1 cellular context compared by ENCODE assay signal in the genomic region with DNA sequence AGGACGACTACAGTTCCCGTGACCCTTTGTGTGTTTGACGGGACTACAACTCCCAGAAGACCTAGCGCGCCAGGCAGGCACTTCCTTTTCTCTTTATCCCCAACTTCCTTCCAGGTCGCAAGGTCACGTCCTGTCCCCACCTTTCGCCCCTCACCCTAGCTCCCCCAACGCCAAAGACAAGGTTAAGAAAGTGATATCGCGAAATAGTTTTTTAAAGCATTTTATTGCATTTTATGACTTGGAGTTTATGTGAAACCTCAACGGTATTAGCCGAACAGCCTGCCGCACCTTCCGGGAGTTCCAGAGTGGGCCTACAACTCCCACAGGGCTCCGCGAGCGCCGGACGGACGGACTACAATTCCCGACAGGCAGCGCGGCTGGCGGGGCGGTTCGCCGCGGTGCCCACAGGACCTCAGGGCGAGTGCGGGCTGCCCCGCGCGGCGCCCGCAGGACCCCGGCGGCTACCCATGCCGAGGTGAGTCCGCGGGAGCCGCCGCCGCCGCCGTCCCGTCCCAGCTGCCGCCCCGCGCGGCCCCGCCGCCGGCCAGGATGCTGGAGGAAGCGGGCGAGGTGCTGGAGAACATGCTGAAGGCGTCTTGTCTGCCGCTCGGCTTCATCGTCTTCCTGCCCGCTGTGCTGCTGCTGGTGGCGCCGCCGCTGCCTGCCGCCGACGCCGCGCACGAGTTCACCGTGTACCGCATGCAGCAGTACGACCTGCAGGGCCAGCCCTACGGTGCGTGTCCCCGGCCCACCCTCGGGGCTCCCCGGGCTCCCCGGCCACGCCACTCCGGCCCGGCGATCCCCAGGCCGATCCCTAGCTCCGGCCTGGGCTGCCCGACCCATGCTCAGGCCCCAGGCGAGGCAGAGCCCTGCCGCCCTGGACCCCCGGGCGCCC.
TF ChIP-seq lines count a peak whose summit lies in the region.

A gene with protein sequence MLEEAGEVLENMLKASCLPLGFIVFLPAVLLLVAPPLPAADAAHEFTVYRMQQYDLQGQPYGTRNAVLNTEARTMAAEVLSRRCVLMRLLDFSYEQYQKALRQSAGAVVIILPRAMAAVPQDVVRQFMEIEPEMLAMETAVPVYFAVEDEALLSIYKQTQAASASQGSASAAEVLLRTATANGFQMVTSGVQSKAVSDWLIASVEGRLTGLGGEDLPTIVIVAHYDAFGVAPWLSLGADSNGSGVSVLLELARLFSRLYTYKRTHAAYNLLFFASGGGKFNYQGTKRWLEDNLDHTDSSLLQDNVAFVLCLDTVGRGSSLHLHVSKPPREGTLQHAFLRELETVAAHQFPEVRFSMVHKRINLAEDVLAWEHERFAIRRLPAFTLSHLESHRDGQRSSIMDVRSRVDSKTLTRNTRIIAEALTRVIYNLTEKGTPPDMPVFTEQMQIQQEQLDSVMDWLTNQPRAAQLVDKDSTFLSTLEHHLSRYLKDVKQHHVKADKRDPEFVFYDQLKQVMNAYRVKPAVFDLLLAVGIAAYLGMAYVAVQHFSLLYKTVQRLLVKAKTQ (plus strand): TSS at position 449 of the 895 bp plus-strand sequence. CDS start 101 bp downstream, at position 550.

TF ChIP-seq in GM12878, 131 proteins besides CTCF, POLR2A, EP300 and RAD21 (continued from another document and continues in another):
- no peak for TF ChIP-seq CEBPZ (IDR thresholded peaks at IDR 0.05; ENCODE audit: low read depth, low read length)
- TF ChIP-seq SUPT20H (IDR thresholded peaks at IDR 0.05; ENCODE audit: borderline replicate concordance, control insufficient read depth, low read depth, low read length): no peak
- TF ChIP-seq POLR2AphosphoS5 (IDR thresholded peaks at IDR 0.05; ENCODE audit: low read length): peak; percentile 25; the same call in 1 of the 2 replicates
- no peak for TF ChIP-seq PML (IDR thresholded peaks at IDR 0.05; ENCODE audit: low read length)
- TF ChIP-seq RFX5 (IDR thresholded peaks at IDR 0.05; ENCODE audit: low read depth, low read length): no peak
- 0 out of 2 replicates have a peak, but pooled peaks have one; percentile 31 for TF ChIP-seq ZNF217 (IDR thresholded peaks at IDR 0.05)
- TF ChIP-seq CHD2 (IDR thresholded peaks at IDR 0.05; ENCODE audit: borderline replicate concordance, low read depth, low read length): peak; percentile 60; the same call in 1 of the 2 replicates
- TF ChIP-seq POLR2AphosphoS2 (IDR thresholded peaks at IDR 0.05; ENCODE audit: low read depth, low read length): peak; percentile 83; the same call in 1 of the 2 replicates
- TF ChIP-seq LARP7 (IDR thresholded peaks at IDR 0.05): peak; percentile 99
- peak; percentile 36; the same call in 1 of the 2 replicates for TF ChIP-seq YY1 (IDR thresholded peaks at IDR 0.05; ENCODE audit: low read depth, low read length)
- TF ChIP-seq STAT3 (IDR thresholded peaks at IDR 0.05; ENCODE audit: low read depth, low read length): no peak
- TF ChIP-seq RAD51 (IDR thresholded peaks at IDR 0.05): peak; percentile 57; the same call in 1 of the 2 replicates
- TF ChIP-seq ZNF207 (IDR thresholded peaks at IDR 0.05; ENCODE audit: borderline replicate concordance): 0 out of 2 replicates have a peak, but pooled peaks have one; percentile 87
- TF ChIP-seq SPI1 (IDR thresholded peaks at IDR 0.05; ENCODE audit: borderline replicate concordance, insufficient read depth, low read depth, low read length): peak; percentile 68; the same call in 1 of the 2 replicates
- TF ChIP-seq SRF (IDR thresholded peaks at IDR 0.05; ENCODE audit: low read depth in 2 of 2, low read length in 2 of 2): peak in 1 of 2 experiments; percentile 57; a peak in 1 of 4 replicates
- no peak for TF ChIP-seq SREBF1 (IDR thresholded peaks at IDR 0.05; ENCODE audit: low read length)
- TF ChIP-seq RCOR1 (conservative IDR thresholded peaks at IDR 0.05; ENCODE audit: low read depth, low read length): no peak
- TF ChIP-seq EZH2 (IDR thresholded peaks at IDR 0.05; ENCODE audit: borderline replicate concordance, control insufficient read depth, low read depth, low read length): no peak
- no peak for TF ChIP-seq NFXL1 (IDR thresholded peaks at IDR 0.05; ENCODE audit: borderline replicate concordance)
- TF ChIP-seq CBX3 (IDR thresholded peaks at IDR 0.05; ENCODE audit: borderline replicate concordance, low read depth): no peak
- no peak; a peak in 1 of 4 replicates for TF ChIP-seq IKZF2 (IDR thresholded peaks at IDR 0.05)
- TF ChIP-seq IRF4 (IDR thresholded peaks at IDR 0.05; ENCODE audit: low read depth, low read length): no peak
- no peak for TF ChIP-seq POU2F2 (IDR thresholded peaks at IDR 0.05; ENCODE audit: borderline replicate concordance, low read depth, low read length)
- no peak for TF ChIP-seq TCF12 (IDR thresholded peaks at IDR 0.05; ENCODE audit: low read depth, low read length)
- TF ChIP-seq, protein P1, sequence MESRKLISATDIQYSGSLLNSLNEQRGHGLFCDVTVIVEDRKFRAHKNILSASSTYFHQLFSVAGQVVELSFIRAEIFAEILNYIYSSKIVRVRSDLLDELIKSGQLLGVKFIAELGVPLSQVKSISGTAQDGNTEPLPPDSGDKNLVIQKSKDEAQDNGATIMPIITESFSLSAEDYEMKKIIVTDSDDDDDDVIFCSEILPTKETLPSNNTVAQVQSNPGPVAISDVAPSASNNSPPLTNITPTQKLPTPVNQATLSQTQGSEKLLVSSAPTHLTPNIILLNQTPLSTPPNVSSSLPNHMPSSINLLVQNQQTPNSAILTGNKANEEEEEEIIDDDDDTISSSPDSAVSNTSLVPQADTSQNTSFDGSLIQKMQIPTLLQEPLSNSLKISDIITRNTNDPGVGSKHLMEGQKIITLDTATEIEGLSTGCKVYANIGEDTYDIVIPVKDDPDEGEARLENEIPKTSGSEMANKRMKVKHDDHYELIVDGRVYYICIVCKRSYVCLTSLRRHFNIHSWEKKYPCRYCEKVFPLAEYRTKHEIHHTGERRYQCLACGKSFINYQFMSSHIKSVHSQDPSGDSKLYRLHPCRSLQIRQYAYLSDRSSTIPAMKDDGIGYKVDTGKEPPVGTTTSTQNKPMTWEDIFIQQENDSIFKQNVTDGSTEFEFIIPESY (IDR thresholded peaks at IDR 0.05): 0 out of 2 replicates have a peak, but pooled peaks have one; percentile 61
- TF ChIP-seq, protein P2, sequence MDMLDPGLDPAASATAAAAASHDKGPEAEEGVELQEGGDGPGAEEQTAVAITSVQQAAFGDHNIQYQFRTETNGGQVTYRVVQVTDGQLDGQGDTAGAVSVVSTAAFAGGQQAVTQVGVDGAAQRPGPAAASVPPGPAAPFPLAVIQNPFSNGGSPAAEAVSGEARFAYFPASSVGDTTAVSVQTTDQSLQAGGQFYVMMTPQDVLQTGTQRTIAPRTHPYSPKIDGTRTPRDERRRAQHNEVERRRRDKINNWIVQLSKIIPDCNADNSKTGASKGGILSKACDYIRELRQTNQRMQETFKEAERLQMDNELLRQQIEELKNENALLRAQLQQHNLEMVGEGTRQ (IDR thresholded peaks at IDR 0.05; ENCODE audit: borderline replicate concordance, low read depth, low read length): no peak
- TF ChIP-seq TARDBP (IDR thresholded peaks at IDR 0.05; ENCODE audit: borderline replicate concordance): peak; percentile 82
- no peak for TF ChIP-seq ETV6 (conservative IDR thresholded peaks at IDR 0.05 in 1 of 2, IDR thresholded peaks at IDR 0.05 in 1 of 2; ENCODE audit: borderline replicate concordance in 1 of 2, low read depth in 1 of 2)
- 0 out of 2 replicates have a peak, but pooled peaks have one; percentile 25 for TF ChIP-seq ZSCAN29 (IDR thresholded peaks at IDR 0.05)
- TF ChIP-seq RB1 (IDR thresholded peaks at IDR 0.05; ENCODE audit: borderline replicate concordance): 0 out of 2 replicates have a peak, but pooled peaks have one; percentile 67
- TF ChIP-seq PRDM15 (CRISPR knock-in tag; IDR thresholded peaks at IDR 0.05): no peak
- TF ChIP-seq ASH2L (IDR thresholded peaks at IDR 0.05; ENCODE audit: borderline replicate concordance, low read depth): no peak
- TF ChIP-seq CREM (IDR thresholded peaks at IDR 0.05; ENCODE audit: low read depth): peak; percentile 82; the same call in 1 of the 2 replicates
- TF ChIP-seq PKNOX1 (IDR thresholded peaks at IDR 0.05): peak; percentile 50; the same call in 1 of the 2 replicates
- no peak for TF ChIP-seq RBBP5 (conservative IDR thresholded peaks at IDR 0.05)
- TF ChIP-seq BHLHE40 (IDR thresholded peaks at IDR 0.05; ENCODE audit: borderline replicate concordance in 1 of 2, low read depth in 2 of 2, low read length in 1 of 2): peak in 1 of 2 experiments; percentile 74; a peak in 2 of 4 replicates
- TF ChIP-seq TBL1XR1 (IDR thresholded peaks at IDR 0.05; ENCODE audit: low read depth, low read length): peak; percentile 77; the same call in 1 of the 2 replicates
- TF ChIP-seq MAX (IDR thresholded peaks at IDR 0.05; ENCODE audit: low read depth, low read length): peak; percentile 92; the same call in 1 of the 2 replicates
